In the genomic region with DNA sequence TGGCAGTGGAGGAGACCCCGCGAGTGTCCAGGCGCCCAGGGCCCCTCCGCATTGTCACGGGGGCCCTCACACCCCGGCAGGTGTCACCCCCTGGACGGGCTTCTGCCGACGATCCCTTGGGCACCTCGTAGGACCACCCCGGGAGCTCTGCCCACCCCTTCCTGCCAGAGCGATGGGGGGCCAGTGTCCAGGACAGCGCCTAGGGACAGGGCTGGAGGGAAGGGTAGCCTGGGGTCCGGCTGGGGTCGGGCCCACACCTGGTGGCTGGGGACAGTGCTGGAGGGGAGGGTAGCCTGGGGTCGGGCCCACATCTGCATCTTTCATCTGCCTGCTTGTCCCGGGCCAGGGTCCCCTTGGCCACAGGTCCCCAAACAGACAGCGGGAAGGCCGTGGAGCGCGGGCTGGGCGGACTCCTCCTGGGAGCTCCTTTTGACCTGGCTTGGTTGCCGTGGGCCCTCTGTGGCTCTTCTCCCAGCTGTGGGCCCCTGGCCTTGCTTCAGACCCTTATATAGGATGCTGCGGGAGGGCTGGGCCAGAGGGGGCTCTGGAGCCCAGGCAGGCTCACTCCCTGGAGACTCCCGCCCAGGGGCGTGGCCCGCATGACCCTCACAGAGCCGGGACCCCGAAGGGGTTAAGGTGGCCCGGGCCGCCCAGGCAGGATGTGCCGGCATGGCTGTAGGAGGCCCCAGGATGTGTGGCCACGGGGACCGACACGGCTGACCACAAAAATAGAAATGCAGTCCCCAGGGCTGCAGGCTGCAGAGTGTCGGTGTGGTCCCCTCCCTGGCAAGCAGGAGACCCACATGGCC, we compare ENCODE assay signal across 1 cellular context.
TF ChIP-seq lines count a peak whose summit lies in the region.

No MANE protein-coding gene starts in this region.

TF ChIP-seq in GM12878, 131 proteins besides CTCF, POLR2A, EP300 and RAD21 (continued from another document):
- TF ChIP-seq, protein P1, sequence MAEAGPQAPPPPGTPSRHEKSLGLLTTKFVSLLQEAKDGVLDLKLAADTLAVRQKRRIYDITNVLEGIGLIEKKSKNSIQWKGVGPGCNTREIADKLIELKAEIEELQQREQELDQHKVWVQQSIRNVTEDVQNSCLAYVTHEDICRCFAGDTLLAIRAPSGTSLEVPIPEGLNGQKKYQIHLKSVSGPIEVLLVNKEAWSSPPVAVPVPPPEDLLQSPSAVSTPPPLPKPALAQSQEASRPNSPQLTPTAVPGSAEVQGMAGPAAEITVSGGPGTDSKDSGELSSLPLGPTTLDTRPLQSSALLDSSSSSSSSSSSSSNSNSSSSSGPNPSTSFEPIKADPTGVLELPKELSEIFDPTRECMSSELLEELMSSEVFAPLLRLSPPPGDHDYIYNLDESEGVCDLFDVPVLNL (IDR thresholded peaks at IDR 0.05; ENCODE audit: low read depth, low read length), result no peak
TF ChIP-seq in GM12878: peak in this region for 0.
